ENCODE assay signal across 8 cellular contexts in genomic region chr1:151175910-151176309, GRCh38. TPM values are rescaled to one million over a fixed set of nuclear protein-coding genes. Genes with fewer than 3 reads are reported as not detected.
DNase-seq lines count a peak whose midpoint lies in the region; ATAC-seq and TF ChIP-seq lines count a peak whose summit lies in the region.

TSS of gene TMOD4 (minus strand) at chr1:151175981. CDS start at chr1:151174875, 1,106 bp downstream.

- ATAC-seq in activated naive CD8-positive, alpha-beta T cell treated with anti-CD3 and anti-CD28 coated beads, Interleukin-2, amount 10 ng/mL, durations not matched to agents 7 days and 5 days (ENCODE audit: low read depth): peak; percentile 71
- ATAC-seq in left colon (peak; percentile 55), HG03457 (IDR thresholded peaks at IDR 0.05; ENCODE audit: unreplicated experiment) (no peak), HG03442 (IDR thresholded peaks at IDR 0.05; ENCODE audit: unreplicated experiment) (no peak)

- no peaks in the 10 kb centered on the region for H3K9me3 Mint-ChIP-seq in activated naive CD8-positive, alpha-beta T cell treated with anti-CD3 and anti-CD28 coated beads, Interleukin-2, amount 10 ng/mL, durations not matched to agents 7 days and 5 days

- TF ChIP-seq CTCF in AG09319 (IDR thresholded peaks at IDR 0.05; ENCODE audit: low read depth, low read length): peak; percentile 54

- H3K27ac Mint-ChIP-seq in activated naive CD8-positive, alpha-beta T cell treated with anti-CD3 and anti-CD28 coated beads, Interleukin-2, amount 10 ng/mL, durations not matched to agents 7 days and 5 days: no peak within 1 kb of the TSS

- intact Hi-C loops in left colon (cut with DNase I, micrococcal nuclease): no loop called here

- H3K36me3 Mint-ChIP-seq in activated naive CD8-positive, alpha-beta T cell treated with anti-CD3 and anti-CD28 coated beads, Interleukin-2, amount 10 ng/mL, durations not matched to agents 7 days and 5 days: peaks cover 25% of the 10 kb centered on the region

- no peaks in the 10 kb centered on the region for H3K4me1 Mint-ChIP-seq in activated naive CD8-positive, alpha-beta T cell treated with anti-CD3 and anti-CD28 coated beads, Interleukin-2, amount 10 ng/mL, durations not matched to agents 7 days and 5 days

- H3K4me3 Mint-ChIP-seq in activated naive CD8-positive, alpha-beta T cell treated with anti-CD3 and anti-CD28 coated beads, Interleukin-2, amount 10 ng/mL, durations not matched to agents 7 days and 5 days: no peak within 1 kb of the TSS

- DNase-seq in AG09319 (ENCODE audit: extremely low read depth, low read depth) (no peak), HCEC 1CT (peak; percentile 21), left colon (no peak), GM19238 (ENCODE audit: insufficient read length, low spot score) (no peak), activated gamma-delta T cell (lab: John Stamatoyannopoulos, UW) (no peak)
- no peak for DNase-seq in activated naive CD8-positive, alpha-beta T cell treated with anti-CD3 and anti-CD28 coated beads, Interleukin-2, amount 10 ng/mL, durations not matched to agents 7 days and 5 days

- POLR2A ChIA-PET in activated naive CD8-positive, alpha-beta T cell treated with anti-CD3 and anti-CD28 coated beads, Interleukin-2, amount 10 ng/mL, durations not matched to agents 7 days and 5 days (lab: Charles Lee): interaction anchor here (3.5 kb wide), 1 partner anchor 13 kb away, joined by 13 read pairs; the partner anchor contains the start of gene VPS72

- H3K27me3 Mint-ChIP-seq in activated naive CD8-positive, alpha-beta T cell treated with anti-CD3 and anti-CD28 coated beads, Interleukin-2, amount 10 ng/mL, durations not matched to agents 7 days and 5 days: no peaks in the 10 kb centered on the region

RNA-seq across cellular contexts. Expression of gene TMOD4, which starts in this region (rescaled TPM):
- 1 to 10 TPM; 1.2 to 4.1 TPM for total RNA-seq in activated naive CD8-positive, alpha-beta T cell treated with anti-CD3 and anti-CD28 coated beads, Interleukin-2, amount 10 ng/mL, durations not matched to agents 7 days and 5 days
- total RNA-seq in left colon: 1 to 10 TPM; 1.2 to 1.6 TPM

Comparison
In these comparisons a context has a peak if more than half of its experiments do, and no peak if none do; other contexts are left out.
1. ATAC-seq: peak in activated naive CD8-positive, alpha-beta T cell treated with anti-CD3 and anti-CD28 coated beads, Interleukin-2, amount 10 ng/mL, durations not matched to agents 7 days and 5 days (single experiment) and left colon (single experiment); none in HG03457 (single experiment) and HG03442 (single experiment).